ENCODE assay signal across 24 cellular contexts in genomic region chr21:40445349-40445921, GRCh38.
"Had no signal": no experiment of that assay in that cellular context is flagged by ENCODE, and none has a peak within 500 bp of the region (broad histone marks: within the 10 kb centered on the region; RNA-seq: fewer than 3 reads in every experiment).

No MANE protein-coding gene starts in this region.

- H2AFZ ChIP-seq: neural progenitor cell had no signal

- H3K27ac ChIP-seq: left lung, lower lobe of right lung, neural progenitor cell, right atrium auricular region, spleen, uterus had no signal

- H3K27me3 Mint-ChIP-seq: stimulated activated naive CD8-positive, alpha-beta T cell treated with anti-CD3 and anti-CD28 coated beads, Interleukin-15, Interleukin-2, amounts not matched to agents 100 ng/mL and 50 ng/mL, for 24 hours had no signal

- H3K9me3 ChIP-seq: lower lobe of right lung, uterus had no signal

- H3K27me3 ChIP-seq: left lung, neural progenitor cell, right atrium auricular region, spleen, uterus had no signal

- H3K9ac ChIP-seq: neural progenitor cell had no signal

- H3K9me3 Mint-ChIP-seq: natural killer cell, neural progenitor cell had no signal

- H3K36me3 ChIP-seq: left lung, lower lobe of right lung, neural progenitor cell, right atrium auricular region, spleen, uterus had no signal

- H3K36me3 Mint-ChIP-seq: natural killer cell; neural progenitor cell; stimulated activated effector memory CD8-positive, alpha-beta T cell treated with anti-CD3 and anti-CD28 coated beads, Interleukin-12 subunit alpha, Interleukin-12 subunit beta, amount 100 ng/mL, for 72 hours; type B pancreatic cell had no signal

- H3K4me2 ChIP-seq: neural progenitor cell had no signal

- H3K4me1 ChIP-seq: left lung, lower lobe of right lung, neural progenitor cell, right atrium auricular region, spleen, uterus had no signal

- DNase-seq: activated CD4-positive, alpha-beta T cell treated with anti-CD3 and anti-CD28 coated beads for 4 hours; activated CD4-positive, alpha-beta T cell treated with anti-CD3 and anti-CD28 coated beads, Interleukin-2, amount 50 U/mL, for 4 hours; activated naive CD4-positive, alpha-beta T cell; activated T-cell treated with anti-CD3 and anti-CD28 coated beads for 4 hours; activated T-cell treated with anti-CD3 and anti-CD28 coated beads, Interleukin-2, amount 50 U/mL, for 72 hours; anterior cingulate cortex; dermis blood vessel endothelial cell; effector CD4-positive, alpha-beta T cell; left lung; lower lobe of right lung; mesendoderm; natural killer cell; occipital lobe; spleen; stimulated activated CD4-positive, alpha-beta T cell treated with anti-CD3 and anti-CD28 coated beads, Interleukin-2, amount 100 ng/mL, for 48 hours; substantia nigra; uterus had no signal

- H3K4me3 Mint-ChIP-seq: activated T-cell treated with anti-CD3 and anti-CD28 coated beads, Interleukin-2, amount 50 U/mL, for 72 hours; natural killer cell; neural progenitor cell; stimulated activated effector memory CD8-positive, alpha-beta T cell treated with anti-CD3 and anti-CD28 coated beads, Interleukin-12 subunit alpha, Interleukin-12 subunit beta, amount 100 ng/mL, for 72 hours; stimulated activated naive CD8-positive, alpha-beta T cell treated with anti-CD3 and anti-CD28 coated beads, Interleukin-15, Interleukin-2, amounts not matched to agents 100 ng/mL and 50 ng/mL, for 24 hours; T-helper 2 cell treated with Interferon-gamma antibody and Interleukin-4, amounts not matched to agents 5 μg/mL and 100 μg/mL, for 36 hours; type B pancreatic cell had no signal

- H3K4me3 ChIP-seq: left lung, lower lobe of right lung, neural progenitor cell, right atrium auricular region, spleen, uterus had no signal

- H3K4me1 Mint-ChIP-seq: natural killer cell; neural progenitor cell; stimulated activated effector memory CD8-positive, alpha-beta T cell treated with anti-CD3 and anti-CD28 coated beads, Interleukin-12 subunit alpha, Interleukin-12 subunit beta, amount 100 ng/mL, for 72 hours had no signal

- H3K27ac Mint-ChIP-seq: activated naive CD4-positive, alpha-beta T cell treated with anti-CD3 and anti-CD28 coated beads, Interleukin-2, amount 50 U/mL, for 72 hours; activated T-cell treated with anti-CD3 and anti-CD28 coated beads, Interleukin-2, amount 50 U/mL, for 72 hours; natural killer cell; neural progenitor cell; stimulated activated effector memory CD8-positive, alpha-beta T cell treated with anti-CD3 and anti-CD28 coated beads, Interleukin-12 subunit alpha, Interleukin-12 subunit beta, amount 100 ng/mL, for 72 hours; stimulated activated naive CD8-positive, alpha-beta T cell treated with anti-CD3 and anti-CD28 coated beads, Interleukin-15, Interleukin-2, amounts not matched to agents 100 ng/mL and 50 ng/mL, for 24 hours; T-helper 2 cell treated with Interferon-gamma antibody and Interleukin-4, amounts not matched to agents 5 μg/mL and 100 μg/mL, for 36 hours; type B pancreatic cell had no signal
